Comparison of ENCODE assay signal across 22 cellular contexts in the genomic region with DNA sequence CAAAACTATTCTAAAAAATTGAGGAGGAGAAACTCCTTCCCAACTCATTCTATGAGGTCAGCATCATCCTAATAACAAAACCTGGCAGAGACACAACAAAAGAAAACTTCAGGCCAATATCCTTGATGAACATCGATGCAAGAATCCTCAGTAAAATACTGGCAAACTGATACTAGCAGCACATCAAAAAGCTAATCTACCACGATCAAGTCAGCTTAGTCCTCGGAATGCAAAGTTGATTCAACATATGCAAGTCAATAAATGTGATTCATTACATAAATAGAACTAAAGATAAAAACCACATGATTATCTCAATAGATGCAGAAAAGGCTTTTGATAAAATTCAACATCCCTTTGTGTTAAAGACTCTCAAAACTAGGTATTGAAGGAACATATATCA.
"Had no signal": no experiment of that assay in that cellular context is flagged by ENCODE, and none has a peak within 500 bp of the region (broad histone marks: within the 10 kb centered on the region; RNA-seq: fewer than 3 reads in every experiment).

No MANE protein-coding gene starts in this region.

- H3K4me2 ChIP-seq: smooth muscle cell had no signal

- H3K9me3 ChIP-seq: lower lobe of right lung, right lobe of liver, stomach, suprapubic skin, tibial nerve had no signal

- DNase-seq: activated CD4-positive, alpha-beta memory T cell treated with anti-CD3 and anti-CD28 coated beads, Interleukin-2, amount 10 ng/mL, durations not matched to agents 7 days and 5 days; activated CD4-positive, alpha-beta T cell treated with anti-CD3 and anti-CD28 coated beads, Interleukin-2, amount 10 ng/mL, durations not matched to agents 24 days and 14 days; activated effector memory CD4-positive, alpha-beta T cell treated with anti-CD3 and anti-CD28 coated beads, Interleukin-2, amount 50 U/mL, for 16 hours; activated naive CD4-positive, alpha-beta T cell treated with anti-CD3 and anti-CD28 coated beads, Interleukin-2, amount 10 ng/mL, durations not matched to agents 7 days and 5 days; activated T-cell treated with anti-CD3 and anti-CD28 coated beads for 4 hours; central memory CD4-positive, alpha-beta T cell; dorsolateral prefrontal cortex; effector memory CD8-positive, alpha-beta T cell; kidney; lower lobe of right lung; naive thymus-derived CD4-positive, alpha-beta T cell; occipital lobe; posterior cingulate gyrus; right lobe of liver; stimulated activated CD4-positive, alpha-beta T cell treated with anti-CD3 and anti-CD28 coated beads, Interleukin-15, amount 100 ng/mL, for 24 hours; stomach had no signal

- H3K4me3 ChIP-seq: dorsolateral prefrontal cortex, lower lobe of right lung, right lobe of liver, smooth muscle cell, stomach, suprapubic skin, tibial nerve had no signal

- H3K27me3 ChIP-seq: dorsolateral prefrontal cortex, right lobe of liver, stomach, suprapubic skin, tibial nerve had no signal

- H3K36me3 ChIP-seq: lower lobe of right lung, right lobe of liver, stomach, suprapubic skin had no signal

- H3K27ac ChIP-seq: dorsolateral prefrontal cortex, lower lobe of right lung, right lobe of liver, stomach, suprapubic skin had no signal

- H3K4me1 ChIP-seq: lower lobe of right lung, suprapubic skin had no signal

- ATAC-seq: activated CD4-positive, CD25-positive, alpha-beta regulatory T cell treated with anti-CD3 and anti-CD28 coated beads, Interleukin-2, amount 50 U/mL, for 24 hours; effector memory CD8-positive, alpha-beta T cell; esophagus mucosa; lower lobe of right lung; naive thymus-derived CD4-positive, alpha-beta T cell; right lobe of liver; stimulated activated memory B cell treated with anti-CD40 and anti-IgM and Interleukin-4, amounts not matched to agents 10 μg/mL and 1 μg/mL and 100 μg/mL, for 72 hours had no signal
